Comparison of ENCODE assay signal across 8 cellular contexts in the genomic region with DNA sequence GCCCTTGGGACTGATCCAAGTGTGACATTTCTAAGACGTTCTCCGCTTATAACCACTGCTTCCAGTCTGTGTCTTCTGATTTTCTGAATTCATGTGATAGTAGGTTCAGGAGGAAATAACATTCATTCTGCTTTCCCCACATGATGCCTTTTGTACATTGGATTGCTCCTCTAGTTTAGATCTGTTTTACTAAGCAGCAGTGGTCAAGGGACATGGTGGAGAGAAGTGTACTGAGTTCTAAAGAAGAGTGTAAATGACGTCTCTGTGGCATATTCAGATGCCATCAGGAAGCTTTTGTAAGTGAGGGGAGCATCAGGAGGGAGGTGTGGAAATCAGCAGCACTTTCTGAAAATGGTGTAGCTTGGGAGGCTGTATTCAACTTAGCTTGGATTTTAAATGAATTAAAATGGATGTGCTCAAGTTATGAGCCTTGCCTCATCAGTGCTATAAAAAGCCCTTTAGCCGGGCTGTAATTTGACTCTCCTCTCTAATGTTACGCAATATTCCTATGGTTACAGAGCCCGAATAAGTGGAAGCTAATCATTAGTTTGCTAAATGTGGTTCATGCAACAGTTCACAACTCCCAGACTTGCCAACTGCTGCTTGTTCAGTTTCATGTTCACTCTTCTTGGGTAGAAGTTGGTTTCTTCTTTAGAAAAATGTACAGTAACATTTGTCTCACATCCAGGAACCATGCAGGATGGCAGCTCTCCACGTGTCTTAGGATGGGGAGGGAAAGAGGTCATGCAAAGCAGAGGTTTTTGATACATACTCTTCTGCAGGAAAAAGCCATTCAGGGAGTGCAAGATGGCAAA.
DNase-seq lines count a peak whose midpoint lies in the region; ATAC-seq and TF ChIP-seq lines count a peak whose summit lies in the region.

No MANE protein-coding gene starts in this region.

- H3K4me1 ChIP-seq in ACC112 (ENCODE audit: control insufficient read depth, insufficient read depth, low read length, unreplicated experiment) (peaks cover 47% of the 10 kb centered on the region), neutrophil (ENCODE audit: control insufficient read depth in 1 of 2, insufficient read depth in 1 of 2, low read depth in 1 of 2, low read length in 1 of 2) (peaks cover 10 to 11% of the 10 kb centered on the region in 2 experiments)

- H3K4me1 Mint-ChIP-seq in dendritic cell treated with granulocyte-macrophage colony-stimulating factor and Interleukin-4, amounts not matched to agents 40 ng/mL and 50 ng/mL, for 4 days (ENCODE audit: low read depth), result peaks cover 68% of the 10 kb centered on the region
- peaks cover 39% of the 10 kb centered on the region for H3K4me1 Mint-ChIP-seq in activated CD4-positive, alpha-beta memory T cell treated with anti-CD3 and anti-CD28 coated beads, Interleukin-2, amount 10 ng/mL, durations not matched to agents 7 days and 5 days
- peaks cover 80% of the 10 kb centered on the region for H3K4me1 Mint-ChIP-seq in stimulated activated naive CD8-positive, alpha-beta T cell treated with anti-CD3 and anti-CD28 coated beads, Interleukin-15, amount 100 ng/mL, for 72 hours

- DNase-seq in HFF-Myc (ENCODE audit: extremely low read depth, low read depth), result peak; percentile 75
- peak; percentile 93 for DNase-seq in NCI-H69 (lab: John Stamatoyannopoulos, UW)
- DNase-seq in activated CD4-positive, alpha-beta memory T cell treated with anti-CD3 and anti-CD28 coated beads, Interleukin-2, amount 10 ng/mL, durations not matched to agents 7 days and 5 days, result no peak
- DNase-seq in stimulated activated naive CD8-positive, alpha-beta T cell treated with anti-CD3 and anti-CD28 coated beads, Interleukin-15, amount 100 ng/mL, for 72 hours, result no peak

- H3K4me3 Mint-ChIP-seq in dendritic cell treated with granulocyte-macrophage colony-stimulating factor and Interleukin-4, amounts not matched to agents 40 ng/mL and 50 ng/mL, for 4 days, result no peak overlapping the region
- no peak overlapping the region for H3K4me3 Mint-ChIP-seq in activated CD4-positive, alpha-beta memory T cell treated with anti-CD3 and anti-CD28 coated beads, Interleukin-2, amount 10 ng/mL, durations not matched to agents 7 days and 5 days
- H3K4me3 Mint-ChIP-seq in stimulated activated naive CD8-positive, alpha-beta T cell treated with anti-CD3 and anti-CD28 coated beads, Interleukin-15, amount 100 ng/mL, for 72 hours, result no peak overlapping the region

- peak overlapping the region; percentile 40 for H3K27ac ChIP-seq in ACC112 (ENCODE audit: low read depth, low read length)
- peak overlapping the region; percentile 66 for H3K27ac ChIP-seq in neutrophil

- H3K9me3 ChIP-seq in neutrophil, result no peaks in the 10 kb centered on the region

- TF ChIP-seq CTCF in HFF-Myc (IDR thresholded peaks at IDR 0.05; ENCODE audit: low read depth, low read length, missing control alignments), result no peak
- TF ChIP-seq CTCF in neutrophil (IDR thresholded peaks at IDR 0.05), result no peak

- intact Hi-C loops in dendritic cell treated with granulocyte-macrophage colony-stimulating factor and Interleukin-4, amounts not matched to agents 40 ng/mL and 50 ng/mL, for 4 days (cut with micrococcal nuclease), result no loop called here

- CTCF ChIA-PET in activated CD4-positive, alpha-beta memory T cell treated with anti-CD3 and anti-CD28 coated beads, Interleukin-2, amount 10 ng/mL, durations not matched to agents 7 days and 5 days (lab: Charles Lee), result no interaction called here

- POLR2A ChIA-PET in activated CD4-positive, alpha-beta memory T cell treated with anti-CD3 and anti-CD28 coated beads, Interleukin-2, amount 10 ng/mL, durations not matched to agents 7 days and 5 days (lab: Charles Lee), result no interaction called here

- H3K79me2 ChIP-seq in ACC112 (ENCODE audit: control insufficient read depth, insufficient read depth, low read length, unreplicated experiment), result no peaks in the 10 kb centered on the region

- peak overlapping the region; percentile 64 for H2AFZ ChIP-seq in ACC112 (ENCODE audit: low read length, unreplicated experiment)

- peak overlapping the region; percentile 78 for H3K27ac Mint-ChIP-seq in dendritic cell treated with granulocyte-macrophage colony-stimulating factor and Interleukin-4, amounts not matched to agents 40 ng/mL and 50 ng/mL, for 4 days
- H3K27ac Mint-ChIP-seq in activated CD4-positive, alpha-beta memory T cell treated with anti-CD3 and anti-CD28 coated beads, Interleukin-2, amount 10 ng/mL, durations not matched to agents 7 days and 5 days, result no peak overlapping the region
- H3K27ac Mint-ChIP-seq in stimulated activated naive CD8-positive, alpha-beta T cell treated with anti-CD3 and anti-CD28 coated beads, Interleukin-15, amount 100 ng/mL, for 72 hours, result no peak overlapping the region

- H3K27me3 Mint-ChIP-seq in dendritic cell treated with granulocyte-macrophage colony-stimulating factor and Interleukin-4, amounts not matched to agents 40 ng/mL and 50 ng/mL, for 4 days, result no peaks in the 10 kb centered on the region
- no peaks in the 10 kb centered on the region for H3K27me3 Mint-ChIP-seq in activated CD4-positive, alpha-beta memory T cell treated with anti-CD3 and anti-CD28 coated beads, Interleukin-2, amount 10 ng/mL, durations not matched to agents 7 days and 5 days
- H3K27me3 Mint-ChIP-seq in stimulated activated naive CD8-positive, alpha-beta T cell treated with anti-CD3 and anti-CD28 coated beads, Interleukin-15, amount 100 ng/mL, for 72 hours, result no peaks in the 10 kb centered on the region

- no peak for ATAC-seq in GM19467 (IDR thresholded peaks at IDR 0.05; ENCODE audit: unreplicated experiment)
- ATAC-seq in stimulated activated naive CD8-positive, alpha-beta T cell treated with anti-CD3 and anti-CD28 coated beads, Interleukin-15, amount 100 ng/mL, for 72 hours, result no peak

- H3K36me3 ChIP-seq in ACC112 (ENCODE audit: insufficient read depth, low read length) (no peaks in the 10 kb centered on the region), neutrophil (peaks cover 57% of the 10 kb centered on the region)

- H3K9me3 Mint-ChIP-seq in dendritic cell treated with granulocyte-macrophage colony-stimulating factor and Interleukin-4, amounts not matched to agents 40 ng/mL and 50 ng/mL, for 4 days, result no peaks in the 10 kb centered on the region
- no peaks in the 10 kb centered on the region for H3K9me3 Mint-ChIP-seq in activated CD4-positive, alpha-beta memory T cell treated with anti-CD3 and anti-CD28 coated beads, Interleukin-2, amount 10 ng/mL, durations not matched to agents 7 days and 5 days
- no peaks in the 10 kb centered on the region for H3K9me3 Mint-ChIP-seq in stimulated activated naive CD8-positive, alpha-beta T cell treated with anti-CD3 and anti-CD28 coated beads, Interleukin-15, amount 100 ng/mL, for 72 hours

- no peaks in the 10 kb centered on the region for H3K27me3 ChIP-seq in ACC112 (ENCODE audit: insufficient read depth, low read length)
- no peaks in the 10 kb centered on the region for H3K27me3 ChIP-seq in neutrophil

- H3K4me3 ChIP-seq in ACC112 (ENCODE audit: low read depth, low read length) (no peak overlapping the region), HFF-Myc (replicated peaks; ENCODE audit: low read depth, low read length) (no peak overlapping the region), neutrophil (ENCODE audit: low read depth in 1 of 2, low read length in 1 of 2) (no peak overlapping the region)

- peaks cover 46% of the 10 kb centered on the region for H3K36me3 Mint-ChIP-seq in dendritic cell treated with granulocyte-macrophage colony-stimulating factor and Interleukin-4, amounts not matched to agents 40 ng/mL and 50 ng/mL, for 4 days (ENCODE audit: low read depth)
- peaks cover 12% of the 10 kb centered on the region for H3K36me3 Mint-ChIP-seq in activated CD4-positive, alpha-beta memory T cell treated with anti-CD3 and anti-CD28 coated beads, Interleukin-2, amount 10 ng/mL, durations not matched to agents 7 days and 5 days (ENCODE audit: low read depth)

Comparison
In these comparisons a context has a peak if more than half of its experiments do, and no peak if none do; other contexts are left out.
1. DNase-seq: peak in HFF-Myc (single experiment) and NCI-H69 (single experiment); none in activated CD4-positive, alpha-beta memory T cell treated with anti-CD3 and anti-CD28 coated beads, Interleukin-2, amount 10 ng/mL, durations not matched to agents 7 days and 5 days (single experiment) and stimulated activated naive CD8-positive, alpha-beta T cell treated with anti-CD3 and anti-CD28 coated beads, Interleukin-15, amount 100 ng/mL, for 72 hours (0 of 2).